Comparison of ENCODE assay signal across 1 cellular context in the genomic region with DNA sequence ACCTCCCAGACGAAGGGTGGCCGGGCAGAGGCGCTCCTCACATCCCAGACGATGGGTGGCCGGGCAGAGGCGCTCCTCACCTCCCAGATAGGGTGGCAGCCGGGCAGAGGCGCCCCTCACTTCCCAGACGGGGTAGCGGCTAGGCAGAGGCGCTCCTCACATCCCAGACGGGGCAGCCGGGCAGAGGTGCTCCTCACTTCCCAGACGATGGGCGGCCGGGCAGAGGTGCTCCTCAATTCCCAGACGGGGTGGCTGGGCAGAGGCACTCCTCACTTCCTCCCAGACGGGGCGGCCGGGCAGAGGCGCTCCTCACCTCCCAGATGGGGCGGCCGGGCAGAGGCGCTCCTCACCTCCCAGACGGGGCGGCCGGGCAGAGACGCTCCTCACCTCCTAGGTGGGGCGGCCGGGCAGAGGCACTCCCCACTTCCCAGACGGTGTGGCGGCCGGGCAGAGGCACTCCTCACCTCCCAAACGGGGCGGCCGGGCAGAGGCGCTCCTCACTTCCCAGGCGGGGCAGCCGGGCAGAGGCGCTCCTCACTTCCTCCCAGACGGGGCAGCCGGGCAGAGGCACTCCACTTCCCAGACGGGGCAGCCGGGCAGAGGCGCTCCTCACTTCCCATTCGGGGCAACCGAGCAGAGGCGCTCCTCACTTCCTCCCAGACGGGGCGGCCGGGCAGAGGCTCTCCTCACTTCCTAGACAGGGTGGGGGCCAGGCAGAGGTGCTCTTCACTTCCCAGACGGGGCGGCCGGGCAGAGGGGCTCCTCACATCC. TPM values are rescaled to one million over a fixed set of nuclear protein-coding genes. Genes with fewer than 3 reads are reported as not detected.
DNase-seq lines count a peak whose midpoint lies in the region; ATAC-seq, FAIRE-seq and TF ChIP-seq lines count a peak whose summit lies in the region.
"Not testable (repeated sequence)": the region's sequence is repeated elsewhere in the genome, so short reads cannot be mapped to it uniquely, and the experiment has no call there.

No MANE protein-coding gene starts in this region.

- H3K9ac ChIP-seq in K562 (ENCODE audit: insufficient read depth in 1 of 2, low read depth in 2 of 2, low read length in 2 of 2) = not testable (repeated sequence)

- 92% methylated on average over 17 of the region's 54 CpGs for WGBS in K562 (ENCODE audit: insufficient coverage, low coverage, missing lambda C conversion rate)

- ATAC-seq in K562 = not testable (repeated sequence)

- not testable (repeated sequence) for H2AFZ ChIP-seq in K562 (ENCODE audit: low read depth, low read length)

- TF ChIP-seq EP300 in K562 (IDR thresholded peaks at IDR 0.05; ENCODE audit: low read length) = not testable (repeated sequence)

- CTCF ChIA-PET in K562 (lab: Yijun Ruan, JAX; ENCODE audit: low intra/inter-chr PET ratio) = not testable (repeated sequence)

- TF ChIP-seq CTCF in K562 (IDR thresholded peaks at IDR 0.05 in 2 of 3, conservative IDR thresholded peaks at IDR 0.05 in 1 of 3; ENCODE audit: insufficient read depth in 2 of 3, low read depth in 1 of 3, low read length in 3 of 3) = not testable (repeated sequence)

- H3K4me3 ChIP-seq in K562 = not testable (repeated sequence)

- H3K9me1 ChIP-seq in K562 (ENCODE audit: control insufficient read depth, insufficient read depth, low read length) = not testable (repeated sequence)

- H3K4me1 ChIP-seq in K562 (replicated peaks in 1 of 2; ENCODE audit: control insufficient read depth in 2 of 2, insufficient read depth in 2 of 2, low read length in 2 of 2) = not testable (repeated sequence)

- BruUV-seq in K562 (replicated peaks; lab: Mats Ljungman, UMichigan) = not testable (repeated sequence)

- TF ChIP-seq RAD21 in K562 (CRISPR knock-in tag; conservative IDR thresholded peaks at IDR 0.05 in 1 of 2, IDR thresholded peaks at IDR 0.05 in 1 of 2) = not testable (repeated sequence)

- H4K20me1 ChIP-seq in K562 (replicated peaks; ENCODE audit: control insufficient read depth, insufficient read depth, low read length) = not testable (repeated sequence)

- H3K9me3 ChIP-seq in K562 (replicated peaks; ENCODE audit: control insufficient read depth, insufficient read depth, low read depth, low read length) = not testable (repeated sequence)

- H3K27ac ChIP-seq in K562 (ENCODE audit: extremely low read depth, low read depth, low read length) = not testable (repeated sequence)

- not testable (repeated sequence) for H3K4me2 ChIP-seq in K562 (ENCODE audit: insufficient read depth, low read length)

- not testable (repeated sequence) for H3K79me2 ChIP-seq in K562 (ENCODE audit: control insufficient read depth, insufficient read depth, low read length)

- DNase-seq in K562 (ENCODE audit: extremely low read depth in 1 of 4, low spot score in 3 of 4) = not testable (repeated sequence)

- intact Hi-C loops in K562 (cut with micrococcal nuclease) = not testable (repeated sequence)

- in situ Hi-C loops in K562 (cut with MboI) = not testable (repeated sequence)

- FAIRE-seq in K562 (lab: Jason Lieb, UNC) = not testable (repeated sequence)

- POLR2A ChIA-PET in K562 (lab: Yijun Ruan, JAX) = not testable (repeated sequence)

- not testable (repeated sequence) for TF ChIP-seq POLR2A in K562 (conservative IDR thresholded peaks at IDR 0.05)

- H3K36me3 ChIP-seq in K562 (ENCODE audit: control insufficient read depth, insufficient read depth, low read length) = not testable (repeated sequence)

- H3K27me3 ChIP-seq in K562 (ENCODE audit: control insufficient read depth in 2 of 2, insufficient read depth in 2 of 2, low read length in 2 of 2) = not testable (repeated sequence)

TF ChIP-seq in K562, 482 proteins besides CTCF, POLR2A, EP300 and RAD21:
- TF ChIP-seq, protein P1, sequence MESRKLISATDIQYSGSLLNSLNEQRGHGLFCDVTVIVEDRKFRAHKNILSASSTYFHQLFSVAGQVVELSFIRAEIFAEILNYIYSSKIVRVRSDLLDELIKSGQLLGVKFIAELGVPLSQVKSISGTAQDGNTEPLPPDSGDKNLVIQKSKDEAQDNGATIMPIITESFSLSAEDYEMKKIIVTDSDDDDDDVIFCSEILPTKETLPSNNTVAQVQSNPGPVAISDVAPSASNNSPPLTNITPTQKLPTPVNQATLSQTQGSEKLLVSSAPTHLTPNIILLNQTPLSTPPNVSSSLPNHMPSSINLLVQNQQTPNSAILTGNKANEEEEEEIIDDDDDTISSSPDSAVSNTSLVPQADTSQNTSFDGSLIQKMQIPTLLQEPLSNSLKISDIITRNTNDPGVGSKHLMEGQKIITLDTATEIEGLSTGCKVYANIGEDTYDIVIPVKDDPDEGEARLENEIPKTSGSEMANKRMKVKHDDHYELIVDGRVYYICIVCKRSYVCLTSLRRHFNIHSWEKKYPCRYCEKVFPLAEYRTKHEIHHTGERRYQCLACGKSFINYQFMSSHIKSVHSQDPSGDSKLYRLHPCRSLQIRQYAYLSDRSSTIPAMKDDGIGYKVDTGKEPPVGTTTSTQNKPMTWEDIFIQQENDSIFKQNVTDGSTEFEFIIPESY (CRISPR knock-in tag; IDR thresholded peaks at IDR 0.05) = peak; percentile 36; the same call in 1 of the 2 replicates

RNA-seq across cellular contexts. Expression of gene TULP4, which starts 37.4 kb away (rescaled TPM):
- total RNA-seq in K562 (2011; cell fraction: chromatin; rRNA removed; ENCODE audit: low replicate concordance) = 55.8 and 138 TPM in 2 replicates
- total RNA-seq in K562 (2011; cell fraction: nucleolus; rRNA removed) = 31.7 and 40.0 TPM in 2 replicates
- total RNA-seq in K562 (2011; cell fraction: nucleoplasm; rRNA removed) = 43.3 and 43.6 TPM in 2 replicates
- 33.3 and 33.8 TPM in 2 replicates for total RNA-seq in K562 (2014; rRNA removed)
- total RNA-seq in K562 (2014; rRNA removed; fragmentation: Illumina TruSeq; extraction: Trizol) = 50.4 and 52.4 TPM in 2 replicates
- 43.7 and 48.8 TPM in 2 replicates for total RNA-seq in K562 (2015; rRNA removed; fragmentation: Illumina TruSeq; extraction: Trizol)
- total RNA-seq in K562 (2021) = 42.5 and 46.9 TPM in 2 replicates
- polyA plus RNA-seq in K562 (2011; rRNA removed) = 8.7 and 9.4 TPM in 2 replicates
- 6.3 and 7.4 TPM in 2 replicates for polyA plus RNA-seq in K562 (2011; cell fraction: cytosol; rRNA removed)
- polyA plus RNA-seq in K562 (2011; cell fraction: nucleus; rRNA removed) = 9.1 and 13.4 TPM in 2 replicates
- polyA plus RNA-seq in K562 (2012) = 5.3 and 6.3 TPM in 2 replicates
- polyA plus RNA-seq in K562 (2014; fragmentation: Illumina TruSeq; extraction: Trizol) = 8.0 and 8.4 TPM in 2 replicates
- 1 to 10 TPM; 1.2 to 4.2 TPM for polyA plus RNA-seq in K562 (2014; fragmentation: Nextera tagmentation; extraction: Ambion mirVana)
- 7.4 and 11.0 TPM in 2 replicates for polyA plus RNA-seq in K562 (2014; rRNA removed)
- polyA minus RNA-seq in K562 (2011; rRNA and poly(A)+ RNA removed) = 95.3 and 111 TPM in 2 replicates
- 43.8 and 48.1 TPM in 2 replicates for polyA minus RNA-seq in K562 (2011; cell fraction: cytosol; rRNA and poly(A)+ RNA removed)
- 31.8 and 41.5 TPM in 2 replicates for polyA minus RNA-seq in K562 (2011; cell fraction: nucleus; rRNA and poly(A)+ RNA removed)
